ENCODE assay signal across 8 cellular contexts in the genomic region with DNA sequence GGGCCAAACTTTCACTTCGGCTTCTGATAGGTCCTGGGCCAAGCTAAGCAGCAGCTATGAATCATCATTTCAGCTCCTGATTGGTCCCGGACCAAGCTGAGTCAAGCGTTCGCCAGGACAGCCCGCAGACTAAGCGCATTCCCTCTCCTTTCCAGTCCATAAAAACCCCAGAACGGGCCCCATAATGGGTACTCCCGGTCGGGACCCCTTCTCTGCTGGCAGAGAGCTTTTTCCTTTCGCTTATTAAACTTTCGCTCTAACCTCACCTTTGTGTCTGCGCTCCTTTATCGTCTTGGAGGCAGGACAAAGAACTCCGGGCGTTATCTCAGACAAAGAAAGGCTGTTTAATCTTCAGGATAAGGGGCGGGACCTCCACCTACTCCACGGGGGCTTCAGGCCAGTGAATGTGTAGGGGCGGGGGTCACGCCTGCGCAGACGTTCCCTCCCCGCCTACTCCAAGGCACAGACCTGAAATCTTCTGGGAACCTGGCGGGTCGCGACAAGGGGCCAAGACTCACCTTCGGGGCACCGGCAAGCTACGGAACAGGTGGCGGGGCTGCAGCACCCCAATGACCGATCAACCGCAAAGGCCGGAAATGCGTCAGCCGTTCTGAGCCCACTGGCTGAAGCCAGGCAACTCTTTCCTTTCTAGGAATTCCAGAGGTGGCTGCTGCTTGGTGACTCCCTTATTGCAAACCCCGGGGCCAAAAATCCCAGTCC. TPM values are rescaled to one million over a fixed set of nuclear protein-coding genes. Genes with fewer than 3 reads are reported as not detected.
DNase-seq lines count a peak whose midpoint lies in the region; ATAC-seq and TF ChIP-seq lines count a peak whose summit lies in the region.

Gene ZSCAN31, minus strand, starts transcription at position 585 of the 720 bp plus-strand sequence. CDS start 6,465 bp downstream, outside the sequence.

- H2AFZ ChIP-seq in hepatocyte = peak within 1 kb of the TSS; percentile 31

- H3K9me2 ChIP-seq in hepatocyte (replicated peaks; ENCODE audit: insufficient read depth) = no peaks in the 10 kb centered on the region

- H3K4me3 ChIP-seq in GM12875 (ENCODE audit: low read depth, low read length) (peak within 1 kb of the TSS; percentile 53), hepatocyte (peak within 1 kb of the TSS; percentile 56)

- H3K27ac ChIP-seq in hepatocyte = peak within 1 kb of the TSS; percentile 94

- peak; percentile 33 for DNase-seq in NCI-H1417 treated with DMSO at 0.1 percent for 48 hours (lab: John Stamatoyannopoulos, UW)
- peak; percentile 68 for DNase-seq in T-helper 9 cell
- peak; percentile 99 for DNase-seq in astrocyte of the hippocampus (ENCODE audit: low read depth, low spot score)
- DNase-seq in hepatocyte (ENCODE audit: low spot score) = peak; percentile 97
- peak; percentile 98 for DNase-seq in renal cortical epithelial cell (ENCODE audit: low read depth)
- DNase-seq in NCI-H1436 (lab: John Stamatoyannopoulos, UW) = no peak

- peaks cover 7% of the 10 kb centered on the region for H3K4me1 ChIP-seq in hepatocyte (ENCODE audit: insufficient read depth)

- H4K20me1 ChIP-seq in hepatocyte (ENCODE audit: insufficient read depth, poor library complexity, severe bottlenecking) = no peaks in the 10 kb centered on the region

- no peaks in the 10 kb centered on the region for H3K27me3 ChIP-seq in hepatocyte

- 1% methylated on average over 35 of the region's 35 CpGs for WGBS in hepatocyte (ENCODE audit: low lambda C conversion rate, missing lambda C conversion rate)

- peaks cover 13% of the 10 kb centered on the region for H3K79me2 ChIP-seq in hepatocyte

- peak; percentile 91 for ATAC-seq in HG02759 (IDR thresholded peaks at IDR 0.05; ENCODE audit: unreplicated experiment)

- H3K36me3 ChIP-seq in hepatocyte (replicated peaks; ENCODE audit: insufficient read depth, low read depth) = no peaks in the 10 kb centered on the region

- TF ChIP-seq CTCF in GM12875 (IDR thresholded peaks at IDR 0.05; ENCODE audit: borderline replicate concordance, insufficient read depth, low read depth, low read length) (no peak), hepatocyte (IDR thresholded peaks at IDR 0.05; ENCODE audit: poor library complexity) (no peak)

- H3K9me3 ChIP-seq in hepatocyte (ENCODE audit: low read depth) = no peaks in the 10 kb centered on the region

- peak within 1 kb of the TSS; percentile 74 for H3K4me2 ChIP-seq in hepatocyte

RNA-seq across cellular contexts. Expression of gene ZSCAN31, which starts in this region (rescaled TPM):
- 2.6 and 4.6 TPM in 2 replicates for total RNA-seq in hepatocyte
- 1.8 and 3.4 TPM in 2 replicates for polyA plus RNA-seq in hepatocyte
- 3.3 and 10.8 TPM in 2 replicates for total RNA-seq in renal cortical epithelial cell
